In the genomic region with DNA sequence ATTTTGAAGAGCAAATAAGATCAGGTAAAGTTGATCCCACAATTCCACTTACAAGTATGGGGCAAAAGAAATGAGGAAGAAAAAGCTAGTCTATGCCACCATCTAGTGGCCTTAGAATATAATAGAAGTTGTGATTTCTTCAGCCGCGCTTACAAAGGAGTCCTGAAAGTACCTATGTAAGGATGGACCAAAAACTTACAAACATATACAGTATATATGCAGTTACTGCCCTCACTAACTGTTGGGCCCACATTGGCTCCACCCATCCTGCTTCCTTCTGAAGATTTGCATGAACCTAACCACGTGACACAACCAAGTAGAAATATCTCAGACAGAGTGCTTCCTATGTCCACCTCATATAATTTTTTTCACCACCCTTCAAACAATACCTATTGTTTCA, we compare ENCODE assay signal across 8 cellular contexts. TPM values are rescaled to one million over a fixed set of nuclear protein-coding genes. Genes with fewer than 3 reads are reported as not detected.
DNase-seq lines count a peak whose midpoint lies in the region; ATAC-seq and TF ChIP-seq lines count a peak whose summit lies in the region.

No MANE protein-coding gene starts in this region.

- H3K27me3 Mint-ChIP-seq in WTC11 (ENCODE audit: low read depth) (no peaks in the 10 kb centered on the region; the same call in 1 of the 2 replicates), type B pancreatic cell (peaks cover 7% of the 10 kb centered on the region)

- POLR2A ChIA-PET in WTC11 (lab: Charles Lee): no interaction called here

- peak; percentile 26; the same call in 1 of the 2 replicates for TF ChIP-seq CTCF in WTC11 (IDR thresholded peaks at IDR 0.05)
- TF ChIP-seq CTCF in type B pancreatic cell (conservative IDR thresholded peaks at IDR 0.05): peak; percentile 79

- H3K4me1 Mint-ChIP-seq in WTC11 (no peaks in the 10 kb centered on the region), type B pancreatic cell (ENCODE audit: unreplicated experiment) (no peaks in the 10 kb centered on the region)

- peak; percentile 71 for DNase-seq in DMS53 (lab: John Stamatoyannopoulos, UW)
- peak; percentile 75 for DNase-seq in NCI-H2171 treated with DMSO at 0.1 percent for 48 hours (lab: John Stamatoyannopoulos, UW)
- no peak for DNase-seq in WTC11 (ENCODE audit: low spot score)
- peak; percentile 3 for DNase-seq in iPS DF 4.7 (ENCODE audit: extremely low read depth, low spot score)
- no peak for DNase-seq in type B pancreatic cell (ENCODE audit: extremely low spot score, unreplicated experiment)
- no peak for DNase-seq in 8988T

- H3K4me3 Mint-ChIP-seq in WTC11 (no peak overlapping the region), type B pancreatic cell (no peak overlapping the region)

- peak; percentile 78 for ATAC-seq in GM19351 (IDR thresholded peaks at IDR 0.05; ENCODE audit: unreplicated experiment)
- ATAC-seq in HG03196 (IDR thresholded peaks at IDR 0.05; ENCODE audit: unreplicated experiment): peak; percentile 71
- ATAC-seq in WTC11: peak; percentile 86

- H3K9me3 Mint-ChIP-seq in WTC11 (no peaks in the 10 kb centered on the region), type B pancreatic cell (no peaks in the 10 kb centered on the region)

- H3K27ac Mint-ChIP-seq in WTC11: no peak overlapping the region
- H3K27ac Mint-ChIP-seq in type B pancreatic cell: no peak overlapping the region

- CTCF ChIA-PET in WTC11 (lab: Charles Lee): interaction anchor here (0.6 to 1.0 kb wide), 2 partner anchors 42 to 731 kb away, joined by 3 read pairs; no protein-coding TSS in a partner anchor

- H3K36me3 Mint-ChIP-seq in WTC11: no peaks in the 10 kb centered on the region
- no peaks in the 10 kb centered on the region for H3K36me3 Mint-ChIP-seq in type B pancreatic cell

TF ChIP-seq in WTC11, 78 proteins besides CTCF, POLR2A, EP300 and RAD21:
- no peak for TF ChIP-seq FOXP1 (CRISPR knock-in tag; IDR thresholded peaks at IDR 0.05; ENCODE audit: borderline replicate concordance)

RNA-seq across cellular contexts. Expression of a gene that starts 11.7 kb away (rescaled TPM):
- total RNA-seq in WTC11 (2021) (not detected in 3 replicates), type B pancreatic cell (ENCODE audit: low replicate concordance) (not detected in 2 replicates)

Comparison
In these comparisons a context has a peak if more than half of its experiments do, and no peak if none do; other contexts are left out.
1. DNase-seq: peak in DMS53 (single experiment), NCI-H2171 treated with DMSO at 0.1 percent for 48 hours (single experiment) and iPS DF 4.7 (single experiment); none in WTC11 (single experiment), type B pancreatic cell (single experiment) and 8988T (single experiment).
2. Peak in every context shown above with its lines, with median percentiles within 50 percentile points of each other: ATAC-seq.